5 cellular contexts compared by ENCODE assay signal in genomic region chr6:24384369-24385130, GRCh38. TPM values are rescaled to one million over a fixed set of nuclear protein-coding genes. Genes with fewer than 3 reads are reported as not detected.
"Had no signal": no experiment of that assay in that cellular context is flagged by ENCODE, and none has a peak within 500 bp of the region (broad histone marks: within the 10 kb centered on the region; RNA-seq: fewer than 3 reads in every experiment).

No MANE protein-coding gene starts in this region.

RNA-seq across cellular contexts. Expression of gene DCDC2, which starts 26.7 kb away (rescaled TPM):
- total RNA-seq: dermis microvascular lymphatic vessel endothelial cell, esophagus mucosa, left ventricle myocardium inferior, mesenteric fat pad had no signal
- polyA plus RNA-seq: heart right ventricle had no signal
